Comparison of ENCODE assay signal across 2 cellular contexts in the genomic region with DNA sequence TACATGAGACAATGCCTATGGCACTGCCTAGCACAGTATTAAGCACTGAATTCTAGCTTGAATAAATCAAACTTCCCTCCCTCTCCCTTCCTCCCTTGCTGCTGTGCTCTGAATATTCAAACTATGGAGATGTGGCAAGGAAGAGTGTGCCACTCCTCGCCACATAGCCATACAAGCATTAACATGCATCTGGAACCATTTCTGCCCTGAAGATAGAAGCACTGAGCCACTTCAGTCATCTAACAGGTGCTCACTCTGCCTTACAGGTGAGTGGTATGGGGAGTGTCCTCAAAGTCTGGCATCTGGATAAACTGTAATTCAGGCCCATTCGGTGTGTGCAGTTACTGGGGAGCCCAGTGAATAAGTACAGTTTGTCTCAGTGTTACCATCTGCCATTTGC.
TF ChIP-seq lines count a peak whose summit lies in the region.

No MANE protein-coding gene starts in this region.

TF ChIP-seq in GM12891, 5 proteins besides CTCF, POLR2A, EP300 and RAD21 (continued from another document):
- TF ChIP-seq POU2F2 (IDR thresholded peaks at IDR 0.05; ENCODE audit: low read depth, low read length) (no peak), POLR2AphosphoS5 (IDR thresholded peaks at IDR 0.05; ENCODE audit: low read depth, low read length) (no peak)

TF ChIP-seq in GM23338, 12 proteins besides CTCF, POLR2A, EP300 and RAD21:
- TF ChIP-seq, protein P1, sequence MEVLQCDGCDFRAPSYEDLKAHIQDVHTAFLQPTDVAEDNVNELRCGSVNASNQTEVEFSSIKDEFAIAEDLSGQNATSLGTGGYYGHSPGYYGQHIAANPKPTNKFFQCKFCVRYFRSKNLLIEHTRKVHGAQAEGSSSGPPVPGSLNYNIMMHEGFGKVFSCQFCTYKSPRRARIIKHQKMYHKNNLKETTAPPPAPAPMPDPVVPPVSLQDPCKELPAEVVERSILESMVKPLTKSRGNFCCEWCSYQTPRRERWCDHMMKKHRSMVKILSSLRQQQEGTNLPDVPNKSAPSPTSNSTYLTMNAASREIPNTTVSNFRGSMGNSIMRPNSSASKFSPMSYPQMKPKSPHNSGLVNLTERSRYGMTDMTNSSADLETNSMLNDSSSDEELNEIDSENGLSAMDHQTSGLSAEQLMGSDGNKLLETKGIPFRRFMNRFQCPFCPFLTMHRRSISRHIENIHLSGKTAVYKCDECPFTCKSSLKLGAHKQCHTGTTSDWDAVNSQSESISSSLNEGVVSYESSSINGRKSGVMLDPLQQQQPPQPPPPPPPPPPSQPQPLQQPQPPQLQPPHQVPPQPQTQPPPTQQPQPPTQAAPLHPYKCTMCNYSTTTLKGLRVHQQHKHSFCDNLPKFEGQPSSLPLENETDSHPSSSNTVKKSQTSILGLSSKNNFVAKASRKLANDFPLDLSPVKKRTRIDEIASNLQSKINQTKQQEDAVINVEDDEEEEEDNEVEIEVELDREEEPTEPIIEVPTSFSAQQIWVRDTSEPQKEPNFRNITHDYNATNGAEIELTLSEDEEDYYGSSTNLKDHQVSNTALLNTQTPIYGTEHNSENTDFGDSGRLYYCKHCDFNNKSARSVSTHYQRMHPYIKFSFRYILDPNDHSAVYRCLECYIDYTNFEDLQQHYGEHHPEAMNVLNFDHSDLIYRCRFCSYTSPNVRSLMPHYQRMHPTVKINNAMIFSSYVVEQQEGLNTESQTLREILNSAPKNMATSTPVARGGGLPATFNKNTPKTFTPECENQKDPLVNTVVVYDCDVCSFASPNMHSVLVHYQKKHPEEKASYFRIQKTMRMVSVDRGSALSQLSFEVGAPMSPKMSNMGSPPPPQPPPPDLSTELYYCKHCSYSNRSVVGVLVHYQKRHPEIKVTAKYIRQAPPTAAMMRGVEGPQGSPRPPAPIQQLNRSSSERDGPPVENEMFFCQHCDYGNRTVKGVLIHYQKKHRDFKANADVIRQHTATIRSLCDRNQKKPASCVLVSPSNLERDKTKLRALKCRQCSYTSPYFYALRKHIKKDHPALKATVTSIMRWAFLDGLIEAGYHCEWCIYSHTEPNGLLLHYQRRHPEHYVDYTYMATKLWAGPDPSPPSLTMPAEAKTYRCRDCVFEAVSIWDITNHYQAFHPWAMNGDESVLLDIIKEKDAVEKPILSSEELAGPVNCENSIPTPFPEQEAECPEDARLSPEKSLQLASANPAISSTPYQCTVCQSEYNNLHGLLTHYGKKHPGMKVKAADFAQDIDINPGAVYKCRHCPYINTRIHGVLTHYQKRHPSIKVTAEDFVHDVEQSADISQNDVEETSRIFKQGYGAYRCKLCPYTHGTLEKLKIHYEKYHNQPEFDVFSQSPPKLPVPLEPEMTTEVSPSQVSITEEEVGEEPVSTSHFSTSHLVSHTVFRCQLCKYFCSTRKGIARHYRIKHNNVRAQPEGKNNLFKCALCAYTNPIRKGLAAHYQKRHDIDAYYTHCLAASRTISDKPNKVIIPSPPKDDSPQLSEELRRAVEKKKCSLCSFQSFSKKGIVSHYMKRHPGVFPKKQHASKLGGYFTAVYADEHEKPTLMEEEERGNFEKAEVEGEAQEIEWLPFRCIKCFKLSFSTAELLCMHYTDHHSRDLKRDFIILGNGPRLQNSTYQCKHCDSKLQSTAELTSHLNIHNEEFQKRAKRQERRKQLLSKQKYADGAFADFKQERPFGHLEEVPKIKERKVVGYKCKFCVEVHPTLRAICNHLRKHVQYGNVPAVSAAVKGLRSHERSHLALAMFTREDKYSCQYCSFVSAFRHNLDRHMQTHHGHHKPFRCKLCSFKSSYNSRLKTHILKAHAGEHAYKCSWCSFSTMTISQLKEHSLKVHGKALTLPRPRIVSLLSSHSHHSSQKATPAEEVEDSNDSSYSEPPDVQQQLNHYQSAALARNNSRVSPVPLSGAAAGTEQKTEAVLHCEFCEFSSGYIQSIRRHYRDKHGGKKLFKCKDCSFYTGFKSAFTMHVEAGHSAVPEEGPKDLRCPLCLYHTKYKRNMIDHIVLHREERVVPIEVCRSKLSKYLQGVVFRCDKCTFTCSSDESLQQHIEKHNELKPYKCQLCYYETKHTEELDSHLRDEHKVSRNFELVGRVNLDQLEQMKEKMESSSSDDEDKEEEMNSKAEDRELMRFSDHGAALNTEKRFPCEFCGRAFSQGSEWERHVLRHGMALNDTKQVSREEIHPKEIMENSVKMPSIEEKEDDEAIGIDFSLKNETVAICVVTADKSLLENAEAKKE (CRISPR knock-in tag; IDR thresholded peaks at IDR 0.05) = no peak
- TF ChIP-seq NANOG (IDR thresholded peaks at IDR 0.05; ENCODE audit: borderline replicate concordance) = no peak
- TF ChIP-seq, protein P2, sequence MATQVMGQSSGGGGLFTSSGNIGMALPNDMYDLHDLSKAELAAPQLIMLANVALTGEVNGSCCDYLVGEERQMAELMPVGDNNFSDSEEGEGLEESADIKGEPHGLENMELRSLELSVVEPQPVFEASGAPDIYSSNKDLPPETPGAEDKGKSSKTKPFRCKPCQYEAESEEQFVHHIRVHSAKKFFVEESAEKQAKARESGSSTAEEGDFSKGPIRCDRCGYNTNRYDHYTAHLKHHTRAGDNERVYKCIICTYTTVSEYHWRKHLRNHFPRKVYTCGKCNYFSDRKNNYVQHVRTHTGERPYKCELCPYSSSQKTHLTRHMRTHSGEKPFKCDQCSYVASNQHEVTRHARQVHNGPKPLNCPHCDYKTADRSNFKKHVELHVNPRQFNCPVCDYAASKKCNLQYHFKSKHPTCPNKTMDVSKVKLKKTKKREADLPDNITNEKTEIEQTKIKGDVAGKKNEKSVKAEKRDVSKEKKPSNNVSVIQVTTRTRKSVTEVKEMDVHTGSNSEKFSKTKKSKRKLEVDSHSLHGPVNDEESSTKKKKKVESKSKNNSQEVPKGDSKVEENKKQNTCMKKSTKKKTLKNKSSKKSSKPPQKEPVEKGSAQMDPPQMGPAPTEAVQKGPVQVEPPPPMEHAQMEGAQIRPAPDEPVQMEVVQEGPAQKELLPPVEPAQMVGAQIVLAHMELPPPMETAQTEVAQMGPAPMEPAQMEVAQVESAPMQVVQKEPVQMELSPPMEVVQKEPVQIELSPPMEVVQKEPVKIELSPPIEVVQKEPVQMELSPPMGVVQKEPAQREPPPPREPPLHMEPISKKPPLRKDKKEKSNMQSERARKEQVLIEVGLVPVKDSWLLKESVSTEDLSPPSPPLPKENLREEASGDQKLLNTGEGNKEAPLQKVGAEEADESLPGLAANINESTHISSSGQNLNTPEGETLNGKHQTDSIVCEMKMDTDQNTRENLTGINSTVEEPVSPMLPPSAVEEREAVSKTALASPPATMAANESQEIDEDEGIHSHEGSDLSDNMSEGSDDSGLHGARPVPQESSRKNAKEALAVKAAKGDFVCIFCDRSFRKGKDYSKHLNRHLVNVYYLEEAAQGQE (IDR thresholded peaks at IDR 0.05; ENCODE audit: unreplicated experiment) = no peak
- no peak for TF ChIP-seq ZNF114 (CRISPR knock-in tag; IDR thresholded peaks at IDR 0.05)
- no peak for TF ChIP-seq EZH2 (IDR thresholded peaks at IDR 0.05; ENCODE audit: low read depth, unreplicated experiment)
- TF ChIP-seq CREB1 (CRISPR knock-in tag; IDR thresholded peaks at IDR 0.05; ENCODE audit: low read depth) = no peak
- no peak for TF ChIP-seq POLR2AphosphoS5 (IDR thresholded peaks at IDR 0.05; ENCODE audit: low read depth)
- TF ChIP-seq STAT1 (IDR thresholded peaks at IDR 0.05; ENCODE audit: unreplicated experiment) = no peak
- TF ChIP-seq EZH2phosphoT487 (IDR thresholded peaks at IDR 0.05; ENCODE audit: unreplicated experiment) = no peak
- no peak for TF ChIP-seq ZNF331 (CRISPR knock-in tag; IDR thresholded peaks at IDR 0.05; ENCODE audit: low read depth)
- TF ChIP-seq, protein P3, sequence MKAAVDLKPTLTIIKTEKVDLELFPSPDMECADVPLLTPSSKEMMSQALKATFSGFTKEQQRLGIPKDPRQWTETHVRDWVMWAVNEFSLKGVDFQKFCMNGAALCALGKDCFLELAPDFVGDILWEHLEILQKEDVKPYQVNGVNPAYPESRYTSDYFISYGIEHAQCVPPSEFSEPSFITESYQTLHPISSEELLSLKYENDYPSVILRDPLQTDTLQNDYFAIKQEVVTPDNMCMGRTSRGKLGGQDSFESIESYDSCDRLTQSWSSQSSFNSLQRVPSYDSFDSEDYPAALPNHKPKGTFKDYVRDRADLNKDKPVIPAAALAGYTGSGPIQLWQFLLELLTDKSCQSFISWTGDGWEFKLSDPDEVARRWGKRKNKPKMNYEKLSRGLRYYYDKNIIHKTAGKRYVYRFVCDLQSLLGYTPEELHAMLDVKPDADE (IDR thresholded peaks at IDR 0.05) = no peak
- no peak for TF ChIP-seq JUNB (IDR thresholded peaks at IDR 0.05; ENCODE audit: unreplicated experiment)
